Comparison of ENCODE assay signal across 8 cellular contexts in the genomic region with DNA sequence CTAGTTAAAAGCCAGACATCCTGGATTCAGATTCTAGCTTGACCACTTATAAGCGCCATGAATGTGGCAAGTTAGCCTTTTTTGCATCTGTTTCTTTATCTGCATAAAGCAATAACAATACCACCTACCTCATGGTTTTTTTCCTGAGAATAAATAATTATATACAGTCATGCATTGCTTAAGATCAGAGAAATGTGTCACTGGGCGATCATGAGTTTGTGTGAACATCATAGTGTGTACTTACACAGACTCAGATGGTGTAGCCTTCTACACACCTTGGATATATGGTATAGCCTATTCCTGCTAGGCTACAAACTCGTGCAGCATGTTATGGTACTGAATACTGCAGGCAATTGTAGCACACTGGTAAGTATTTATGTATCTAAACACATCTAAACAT.
DNase-seq lines count a peak whose midpoint lies in the region; ATAC-seq and TF ChIP-seq lines count a peak whose summit lies in the region.

No MANE protein-coding gene starts in this region.

- peak overlapping the region; percentile 87 for H3K4me3 ChIP-seq in CD4-positive, CD25-positive, alpha-beta regulatory T cell (ENCODE audit: low read depth, low read length)
- H3K4me3 ChIP-seq in MM.1S (ENCODE audit: low read length) (peak overlapping the region; percentile 70), duodenal mucosa (ENCODE audit: low read depth in 1 of 2, low read length in 2 of 2) (peak overlapping the region; percentile 76 to 79)

- no peaks in the 10 kb centered on the region for H3K9me2 ChIP-seq in MM.1S (replicated peaks; ENCODE audit: insufficient read depth, low read length)

- H3K9me3 Mint-ChIP-seq in CD4-positive, CD25-positive, alpha-beta regulatory T cell: peaks cover 0 to 2% (median 0%) of the 10 kb centered on the region in 7 donors
- H3K9me3 Mint-ChIP-seq in nephron progenitor cell: no peaks in the 10 kb centered on the region

- peaks cover 11 to 55% (median 35%) of the 10 kb centered on the region in 4 donors for H3K4me1 Mint-ChIP-seq in CD4-positive, CD25-positive, alpha-beta regulatory T cell
- H3K4me1 Mint-ChIP-seq in nephron progenitor cell: peaks cover 25% of the 10 kb centered on the region

- peak overlapping the region; percentile 59; the same call in 1 of the 2 replicates for H3K9ac ChIP-seq in MM.1S (ENCODE audit: low read length)
- peak overlapping the region; percentile 51 to 63 for H3K9ac ChIP-seq in duodenal mucosa (ENCODE audit: low read depth in 1 of 2, low read length in 2 of 2)

- H3K4me1 ChIP-seq in CD4-positive, CD25-positive, alpha-beta regulatory T cell (ENCODE audit: control insufficient read depth, insufficient read depth, low read length, poor library complexity, severe bottlenecking): peaks cover 12% of the 10 kb centered on the region
- H3K4me1 ChIP-seq in MM.1S (ENCODE audit: low read length) (peaks cover 20% of the 10 kb centered on the region), duodenal mucosa (ENCODE audit: control insufficient read depth in 1 of 2, insufficient read depth in 2 of 2, low read length in 2 of 2) (peaks cover 0 to 5% of the 10 kb centered on the region in 2 donors)

- H3K27me3 Mint-ChIP-seq in CD4-positive, CD25-positive, alpha-beta regulatory T cell: no peaks in the 10 kb centered on the region
- H3K27me3 Mint-ChIP-seq in nephron progenitor cell (ENCODE audit: low read depth, poor library complexity): peaks cover 26% of the 10 kb centered on the region

- no peaks in the 10 kb centered on the region for H4K20me1 ChIP-seq in MM.1S (ENCODE audit: insufficient read depth, low read length)

- no peaks in the 10 kb centered on the region for H3K36me3 ChIP-seq in CD4-positive, CD25-positive, alpha-beta regulatory T cell (ENCODE audit: control insufficient read depth, insufficient read depth, low read length)
- H3K36me3 ChIP-seq in MM.1S (replicated peaks; ENCODE audit: insufficient read depth, low read length) (no peaks in the 10 kb centered on the region), duodenal mucosa (ENCODE audit: control insufficient read depth in 1 of 2, insufficient read depth in 2 of 2, low read length in 2 of 2) (no peaks in the 10 kb centered on the region)

- H3K4me2 ChIP-seq in MM.1S (ENCODE audit: low read depth, low read length): peak overlapping the region; percentile 71

- H3K27ac ChIP-seq in CD4-positive, CD25-positive, alpha-beta regulatory T cell (ENCODE audit: insufficient read depth, low read length, poor library complexity, severe bottlenecking): peak overlapping the region; percentile 58
- H3K27ac ChIP-seq in MM.1S (ENCODE audit: low read length): peak overlapping the region; percentile 27; the same call in 1 of the 2 replicates
- no peak overlapping the region for H3K27ac ChIP-seq in duodenal mucosa (ENCODE audit: low read depth, low read length)

- H3K79me2 ChIP-seq in MM.1S (ENCODE audit: low read length): no peaks in the 10 kb centered on the region

- peaks cover 12% of the 10 kb centered on the region for H3K36me3 Mint-ChIP-seq in CD4-positive, CD25-positive, alpha-beta regulatory T cell
- H3K36me3 Mint-ChIP-seq in nephron progenitor cell (ENCODE audit: low read depth): no peaks in the 10 kb centered on the region

- no peaks in the 10 kb centered on the region for H3K27me3 ChIP-seq in CD4-positive, CD25-positive, alpha-beta regulatory T cell (ENCODE audit: control insufficient read depth, insufficient read depth, low read length)
- H3K27me3 ChIP-seq in MM.1S (replicated peaks; ENCODE audit: insufficient read depth, low read length) (no peaks in the 10 kb centered on the region), duodenal mucosa (ENCODE audit: control insufficient read depth in 1 of 2, insufficient read depth in 2 of 2, low read length in 2 of 2) (no peaks in the 10 kb centered on the region)

- H3K9me3 ChIP-seq in CD4-positive, CD25-positive, alpha-beta regulatory T cell (ENCODE audit: control insufficient read depth in 2 of 2, low read length in 2 of 2): no peaks in the 10 kb centered on the region
- H3K9me3 ChIP-seq in MM.1S (replicated peaks; ENCODE audit: insufficient read depth, low read length) (no peaks in the 10 kb centered on the region), duodenal mucosa (ENCODE audit: control insufficient read depth in 1 of 2, low read length in 2 of 2) (no peaks in the 10 kb centered on the region)

- H2AFZ ChIP-seq in MM.1S (ENCODE audit: low read length): peak overlapping the region; percentile 88

- H3K27ac Mint-ChIP-seq in CD4-positive, CD25-positive, alpha-beta regulatory T cell: peak overlapping the region; percentile 95 to 98 (median 95)
- H3K27ac Mint-ChIP-seq in nephron progenitor cell: no peak overlapping the region

- peak overlapping the region; percentile 90 to 94 (median 94) for H3K4me3 Mint-ChIP-seq in CD4-positive, CD25-positive, alpha-beta regulatory T cell
- peak overlapping the region; percentile 86 for H3K4me3 Mint-ChIP-seq in nephron progenitor cell

- TF ChIP-seq CTCF in MM.1S (IDR thresholded peaks at IDR 0.05; ENCODE audit: low read length) (no peak), nephron progenitor cell (IDR thresholded peaks at IDR 0.05) (no peak)

- no peak for ATAC-seq in CD4-positive, CD25-positive, alpha-beta regulatory T cell (ENCODE audit: low read depth in 2 of 2)
- ATAC-seq in HG02885 (IDR thresholded peaks at IDR 0.05; ENCODE audit: poor library complexity, unreplicated experiment): no peak

- DNase-seq in CD4-positive, CD25-positive, alpha-beta regulatory T cell: no peak
- DNase-seq in MM.1S (no peak), nephron progenitor cell (no peak), MV-4-11 (lab: John Stamatoyannopoulos, UW) (no peak), NCI-H82 treated with DMSO at 0.1 percent for 48 hours (lab: John Stamatoyannopoulos, UW; ENCODE audit: unreplicated experiment) (no peak), HCEC 1CT (no peak)

- H3F3A ChIP-seq in MM.1S (ENCODE audit: insufficient read depth, low read length): peaks cover 5% of the 10 kb centered on the region; the same call in 1 of the 2 replicates
